8 cellular contexts compared by ENCODE assay signal in the genomic region with DNA sequence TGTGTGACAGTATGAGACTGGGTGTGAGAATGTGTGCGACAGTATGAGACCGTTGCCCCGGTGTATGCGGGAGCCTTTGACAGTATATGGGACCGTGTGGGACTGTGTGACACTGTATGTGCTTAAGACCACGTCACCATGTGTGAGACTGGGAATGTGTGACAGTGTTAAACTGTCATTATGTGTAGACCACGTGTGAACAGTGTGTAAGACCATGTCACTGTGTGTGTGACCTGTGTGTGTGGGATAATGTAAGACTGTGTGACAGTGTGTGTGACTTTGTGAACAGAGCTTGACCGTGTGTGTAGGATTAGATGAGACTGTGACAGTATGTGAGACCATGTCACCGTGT.
DNase-seq lines count a peak whose midpoint lies in the region; ATAC-seq and TF ChIP-seq lines count a peak whose summit lies in the region.

No MANE protein-coding gene starts in this region.

- H3K9me3 ChIP-seq in iPS DF 6.9 (ENCODE audit: control insufficient read depth, insufficient read depth, low read length) (0 out of 2 replicates have a peak, but pooled peaks cover 2% of the 10 kb centered on the region), stomach smooth muscle (ENCODE audit: control insufficient read depth in 2 of 2, low read length in 2 of 2) (peaks cover 16 to 24% of the 10 kb centered on the region in 2 donors)

- H3K27ac ChIP-seq in iPS DF 6.9 (ENCODE audit: low read length): no peak overlapping the region
- H3K27ac ChIP-seq in stomach smooth muscle (ENCODE audit: low read length): no peak overlapping the region

- no peak for ATAC-seq in HG03159 (IDR thresholded peaks at IDR 0.05; ENCODE audit: unreplicated experiment)

- peak overlapping the region; percentile 72 to 96 for H3K9ac ChIP-seq in stomach smooth muscle (ENCODE audit: low read length in 2 of 2)

- peak; percentile 8 for DNase-seq in activated CD4-positive, alpha-beta T cell treated with anti-CD3 and anti-CD28 coated beads for 48 hours
- no peak for DNase-seq in activated CD4-positive, alpha-beta T cell treated with anti-CD3 and anti-CD28 coated beads for 1 hour
- no peak for DNase-seq in iPS DF 6.9 (ENCODE audit: low read depth, low spot score)
- no peak for DNase-seq in NCI-H446 (lab: John Stamatoyannopoulos, UW)
- no peak for DNase-seq in NCI-H2196 (lab: John Stamatoyannopoulos, UW; ENCODE audit: unreplicated experiment)

- H3K4me3 ChIP-seq in WI38 (ENCODE audit: low read depth, low read length) (peak overlapping the region; percentile 88), iPS DF 6.9 (ENCODE audit: low read length) (peak overlapping the region; percentile 68; the same call in 1 of the 2 replicates), stomach smooth muscle (ENCODE audit: low read length in 2 of 2) (peak overlapping the region; percentile 79 to 97)

- TF ChIP-seq CTCF in WI38 (IDR thresholded peaks at IDR 0.05; ENCODE audit: low read depth, low read length): no peak

- H3K36me3 ChIP-seq in iPS DF 6.9 (ENCODE audit: control insufficient read depth, insufficient read depth, low read length) (no peaks in the 10 kb centered on the region), stomach smooth muscle (ENCODE audit: control insufficient read depth in 2 of 2, insufficient read depth in 2 of 2, low read length in 2 of 2) (peaks cover 27% of the 10 kb centered on the region in 2 donors)

- H3K4me1 ChIP-seq in iPS DF 6.9 (ENCODE audit: control insufficient read depth, insufficient read depth, low read length): peaks cover 2% of the 10 kb centered on the region; the same call in 1 of the 2 replicates
- H3K4me1 ChIP-seq in stomach smooth muscle (ENCODE audit: control insufficient read depth, insufficient read depth, low read length): peaks cover 14% of the 10 kb centered on the region

- no CpG with 5 or more reads among the region's 9 CpGs for WGBS in iPS DF 6.9 (ENCODE audit: insufficient coverage, insufficient read length)

- H3K27me3 ChIP-seq in iPS DF 6.9 (ENCODE audit: control insufficient read depth, insufficient read depth, low read length) (no peaks in the 10 kb centered on the region), stomach smooth muscle (ENCODE audit: control insufficient read depth in 1 of 2, insufficient read depth in 2 of 2, low read length in 2 of 2) (no peaks in the 10 kb centered on the region)
